28 cellular contexts compared by ENCODE assay signal in the genomic region with DNA sequence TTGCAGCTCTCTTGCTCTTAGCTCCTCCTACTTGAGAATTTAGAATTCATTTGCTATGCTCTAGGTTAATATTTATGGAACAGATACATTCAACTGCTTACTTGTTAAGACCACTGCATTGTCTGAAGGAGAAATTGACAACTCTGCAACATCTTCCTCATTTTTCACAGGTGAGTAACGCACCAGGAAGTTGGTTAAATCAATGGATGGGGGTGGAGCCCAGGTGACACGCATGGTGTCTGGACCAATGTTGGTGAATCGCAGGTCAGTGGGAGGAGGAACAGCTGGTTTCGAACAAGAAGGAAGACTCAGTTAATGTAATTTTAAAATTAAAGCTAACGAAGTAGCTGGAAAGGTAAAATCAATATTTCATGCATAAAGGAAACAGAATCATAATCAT. TPM values are rescaled to one million over a fixed set of nuclear protein-coding genes. Genes with fewer than 3 reads are reported as not detected.
DNase-seq lines count a peak whose midpoint lies in the region; ATAC-seq, FAIRE-seq and TF ChIP-seq lines count a peak whose summit lies in the region.
"Had no signal": no experiment of that assay in that cellular context is flagged by ENCODE, and none has a peak within 500 bp of the region (broad histone marks: within the 10 kb centered on the region; RNA-seq: fewer than 3 reads in every experiment).

No MANE protein-coding gene starts in this region.

- dilution Hi-C loops in endothelial cell of umbilical vein (cut with MboI; ENCODE audit: extremely low pct_ligation_motif_present, low sequenced_read_pairs), result no loop called here

- TF ChIP-seq CTCF in endothelial cell of umbilical vein (IDR thresholded peaks at IDR 0.05; ENCODE audit: extremely low read depth in 1 of 2, insufficient read depth in 1 of 2, low read depth in 1 of 2, low read length in 2 of 2) (no peak), upper lobe of right lung (IDR thresholded peaks at IDR 0.05) (no peak)

- DNase-seq in HT-29 (ENCODE audit: low spot score) (peak; percentile 7), endothelial cell of umbilical vein (ENCODE audit: low read depth, low spot score) (no peak), mucosa of gallbladder (ENCODE audit: low spot score) (peak; percentile 48), T1000 (lab: John Stamatoyannopoulos, UW) (no peak), upper lobe of right lung (no peak)
- no peak for DNase-seq in stimulated activated naive CD4-positive, alpha-beta T cell (lab: John Stamatoyannopoulos, UW)
- DNase-seq: 8988T; activated CD4-positive, alpha-beta T cell treated with anti-CD3 and anti-CD28 coated beads for 4 hours; anterior cingulate cortex; immature natural killer cell; NCI-H1436 treated with DMSO at 0.1 percent for 48 hours; NCI-H2107; NCI-H345; NCI-H69; stimulated activated CD4-positive, alpha-beta T cell treated with anti-CD3 and anti-CD28 coated beads, Interleukin-15, amount 100 ng/mL, for 24 hours; stimulated activated CD4-positive, alpha-beta T cell treated with anti-CD3 and anti-CD28 coated beads, Interleukin-4, amount 100 ng/mL, for 4 hours; T-helper 9 cell; upper lobe of left lung had no signal

- intact Hi-C loops in endothelial cell of umbilical vein (cut with micrococcal nuclease), result no loop called here
- intact Hi-C loops in upper lobe of right lung (cut with DNase I), result no loop called here

- H3K36me3 ChIP-seq in ACC112 (ENCODE audit: insufficient read depth, low read length) (peaks cover 79% of the 10 kb centered on the region), endothelial cell of umbilical vein (ENCODE audit: control insufficient read depth in 2 of 2, extremely low read depth in 1 of 2, insufficient read depth in 2 of 2, low read length in 2 of 2) (peaks cover 58 to 71% of the 10 kb centered on the region in 2 experiments), upper lobe of right lung (peaks cover 72% of the 10 kb centered on the region)

- CTCF ChIA-PET in endothelial cell of umbilical vein (lab: Charles Lee), result no interaction called here

- peak; percentile 11 for TF ChIP-seq POLR2A in endothelial cell of umbilical vein (IDR thresholded peaks at IDR 0.05; ENCODE audit: low read depth, low read length)

- H3K4me1 ChIP-seq in ACC112 (ENCODE audit: control insufficient read depth, insufficient read depth, low read length, unreplicated experiment) (peaks cover 12% of the 10 kb centered on the region), endothelial cell of umbilical vein (ENCODE audit: control insufficient read depth, extremely low read depth, insufficient read depth, low read length) (no peaks in the 10 kb centered on the region), upper lobe of right lung (no peaks in the 10 kb centered on the region)

- H3K27ac ChIP-seq in ACC112 (ENCODE audit: low read depth, low read length) (peak overlapping the region; percentile 13), endothelial cell of umbilical vein (ENCODE audit: insufficient read depth, low read depth, low read length) (no peak overlapping the region), upper lobe of right lung (no peak overlapping the region)
- H3K27ac ChIP-seq: C4-2B, epithelial cell of prostate, upper lobe of left lung, VCaP had no signal

- ATAC-seq in GM21526 (IDR thresholded peaks at IDR 0.05; ENCODE audit: low FRiP score, unreplicated experiment) (no peak), upper lobe of right lung (no peak)
- ATAC-seq: left lobe of liver had no signal

- no peak overlapping the region for H3K4me2 ChIP-seq in endothelial cell of umbilical vein (ENCODE audit: insufficient read depth, low read length)

- H3K9me3 ChIP-seq in endothelial cell of umbilical vein (replicated peaks; ENCODE audit: control insufficient read depth, insufficient read depth, low read length), result no peaks in the 10 kb centered on the region
- no peaks in the 10 kb centered on the region for H3K9me3 ChIP-seq in upper lobe of right lung
- H3K9me3 ChIP-seq: upper lobe of left lung had no signal

- H3K27me3 ChIP-seq in ACC112 (ENCODE audit: insufficient read depth, low read length) (no peaks in the 10 kb centered on the region), endothelial cell of umbilical vein (ENCODE audit: control insufficient read depth in 2 of 2, insufficient read depth in 2 of 2, low read length in 2 of 2) (no peaks in the 10 kb centered on the region), upper lobe of right lung (no peaks in the 10 kb centered on the region)
- H3K27me3 ChIP-seq: upper lobe of left lung had no signal

- peaks cover 3% of the 10 kb centered on the region for H4K20me1 ChIP-seq in endothelial cell of umbilical vein (replicated peaks; ENCODE audit: control insufficient read depth, extremely low read depth, insufficient read depth, low read length)

- no TSS peak for BruUV-seq in endothelial cell of umbilical vein (replicated peaks; lab: Mats Ljungman, UMichigan)

- no peak overlapping the region for H3K9ac ChIP-seq in endothelial cell of umbilical vein (replicated peaks; ENCODE audit: extremely low read depth, insufficient read depth, low read length)

- H3K79me2 ChIP-seq in ACC112 (ENCODE audit: control insufficient read depth, insufficient read depth, low read length, unreplicated experiment) (peaks cover 39% of the 10 kb centered on the region), endothelial cell of umbilical vein (ENCODE audit: control insufficient read depth, insufficient read depth, low read length) (peaks cover 11% of the 10 kb centered on the region)

- H2AFZ ChIP-seq in ACC112 (ENCODE audit: low read length, unreplicated experiment), result no peak overlapping the region
- H2AFZ ChIP-seq in endothelial cell of umbilical vein (ENCODE audit: low read depth, low read length), result no peak overlapping the region

- no peak for FAIRE-seq in endothelial cell of umbilical vein (lab: Jason Lieb, UNC)
- FAIRE-seq: colon, D721Med, GM19239, H54 had no signal

- POLR2A ChIA-PET in endothelial cell of umbilical vein (lab: Charles Lee), result interaction anchor here (1.2 kb wide), 1 partner anchor 32 kb away, joined by 4 read pairs; no protein-coding TSS in a partner anchor

- H3K9me1 ChIP-seq in endothelial cell of umbilical vein (replicated peaks; ENCODE audit: control insufficient read depth, extremely low read depth, insufficient read depth, low read length), result no peaks in the 10 kb centered on the region

- H3K4me3 ChIP-seq in ACC112 (ENCODE audit: low read depth, low read length), result no peak overlapping the region
- no peak overlapping the region for H3K4me3 ChIP-seq in endothelial cell of umbilical vein (replicated peaks in 1 of 3; ENCODE audit: insufficient read depth in 1 of 3, low read depth in 1 of 3, low read length in 3 of 3)
- no peak overlapping the region for H3K4me3 ChIP-seq in upper lobe of right lung
- H3K4me3 ChIP-seq: upper lobe of left lung had no signal

TF ChIP-seq in endothelial cell of umbilical vein, 7 proteins besides CTCF, POLR2A, EP300 and RAD21:
- no peak for TF ChIP-seq MYC (IDR thresholded peaks at IDR 0.05; ENCODE audit: low read depth, low read length)
- no peak for TF ChIP-seq EZH2 (IDR thresholded peaks at IDR 0.05; ENCODE audit: borderline replicate concordance, low read depth, low read length, severe bottlenecking)
- TF ChIP-seq JUN (IDR thresholded peaks at IDR 0.05; ENCODE audit: borderline replicate concordance, insufficient read depth, insufficient read length, low read depth), result no peak
- no peak for TF ChIP-seq FOS (IDR thresholded peaks at IDR 0.05; ENCODE audit: borderline replicate concordance, insufficient read depth, low read length)
- TF ChIP-seq GATA2 (IDR thresholded peaks at IDR 0.05; ENCODE audit: insufficient read depth, insufficient read length, low read depth, low read length), result no peak
- TF ChIP-seq POLR2AphosphoS5 (IDR thresholded peaks at IDR 0.05; ENCODE audit: insufficient read depth, low read depth, low read length), result no peak
- TF ChIP-seq, protein P1, sequence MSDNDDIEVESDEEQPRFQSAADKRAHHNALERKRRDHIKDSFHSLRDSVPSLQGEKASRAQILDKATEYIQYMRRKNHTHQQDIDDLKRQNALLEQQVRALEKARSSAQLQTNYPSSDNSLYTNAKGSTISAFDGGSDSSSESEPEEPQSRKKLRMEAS (IDR thresholded peaks at IDR 0.05; ENCODE audit: insufficient read depth, insufficient read length), result no peak

RNA-seq across cellular contexts. Expression of a gene that starts 44.3 kb away (rescaled TPM):
- total RNA-seq in HT-29 (2014; rRNA removed; shearing (Covaris generic)), result 0.03 and 0.44 TPM in 2 replicates
- 3,221 and 3,760 TPM in 2 replicates for total RNA-seq in endothelial cell of umbilical vein
- polyA plus RNA-seq in endothelial cell of umbilical vein, result 3,104 and 3,740 TPM in 2 replicates
- polyA plus RNA-seq in endothelial cell of umbilical vein (2011; cell fraction: cytosol; rRNA removed), result 4,183 and 4,734 TPM in 2 replicates
- 6,337 and 9,411 TPM in 2 replicates for polyA plus RNA-seq in endothelial cell of umbilical vein (2011; cell fraction: nucleus; rRNA removed)
- polyA plus RNA-seq in endothelial cell of umbilical vein (2012), result 2,544 and 4,436 TPM in 2 replicates
- polyA minus RNA-seq in endothelial cell of umbilical vein, result 7,217 and 10,015 TPM in 2 replicates
- polyA minus RNA-seq in endothelial cell of umbilical vein (2011; cell fraction: cytosol; rRNA and poly(A)+ RNA removed), result not detected
- 4,515 and 6,029 TPM in 2 replicates for polyA minus RNA-seq in endothelial cell of umbilical vein (2011; cell fraction: nucleus; rRNA and poly(A)+ RNA removed)
- total RNA-seq in mucosa of gallbladder, result 157 TPM
- 955 TPM for total RNA-seq in upper lobe of right lung

Comparison
In these comparisons a context has a peak if more than half of its experiments do, and no peak if none do; other contexts are left out.
1. DNase-seq: peak in HT-29 (single experiment) and mucosa of gallbladder (single experiment); none in endothelial cell of umbilical vein (single experiment), T1000 (single experiment), stimulated activated naive CD4-positive, alpha-beta T cell (0 of 6) and upper lobe of right lung (single experiment).
2. RNA of a gene that starts 44.3 kb away (total RNA-seq): 3,221 to 3,760 TPM in endothelial cell of umbilical vein, 955 TPM in upper lobe of right lung (single experiment) and 157 TPM in mucosa of gallbladder (single experiment); 0.03 to 0.44 TPM in HT-29; every median in the first group is over 100 times any median in the second.